In the genomic region with DNA sequence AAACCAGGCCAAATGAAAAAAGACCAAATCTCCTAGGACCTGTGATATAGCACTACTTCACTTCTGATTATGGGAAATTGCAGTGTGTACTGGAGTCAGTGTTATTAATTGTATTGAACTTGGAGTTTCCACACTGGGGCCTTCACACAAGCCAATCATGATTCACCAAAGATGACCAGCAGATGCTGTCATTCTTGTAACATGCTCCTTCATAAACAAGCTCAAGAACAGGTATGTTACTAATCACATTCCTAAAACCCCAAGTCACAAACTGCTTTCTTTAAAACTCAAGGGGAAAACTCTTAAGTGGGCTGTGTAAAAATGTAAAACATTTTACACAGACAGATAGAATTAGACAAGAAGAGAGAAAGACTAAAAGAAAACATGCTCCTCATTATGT, we compare ENCODE assay signal across 22 cellular contexts. TPM values are rescaled to one million over a fixed set of nuclear protein-coding genes. Genes with fewer than 3 reads are reported as not detected.
DNase-seq lines count a peak whose midpoint lies in the region; ATAC-seq and TF ChIP-seq lines count a peak whose summit lies in the region.
"Had no signal": no experiment of that assay in that cellular context is flagged by ENCODE, and none has a peak within 500 bp of the region (broad histone marks: within the 10 kb centered on the region; RNA-seq: fewer than 3 reads in every experiment).

No MANE protein-coding gene starts in this region.

- peaks cover 3% of the 10 kb centered on the region for H3K4me1 Mint-ChIP-seq in T-helper 17 cell
- H3K4me1 Mint-ChIP-seq: activated B cell treated with CpG ODN at 0.5 μM for 24 hours; activated CD4-positive, alpha-beta memory T cell treated with anti-CD3 and anti-CD28 coated beads, Interleukin-2, amount 10 ng/mL, durations not matched to agents 7 days and 5 days had no signal

- H3K27ac ChIP-seq in brain microvascular endothelial cell: no peak overlapping the region
- H3K27ac ChIP-seq: coronary artery had no signal

- H3K27me3 ChIP-seq in brain microvascular endothelial cell (replicated peaks): no peaks in the 10 kb centered on the region
- H3K27me3 ChIP-seq in kidney epithelial cell (ENCODE audit: control insufficient read depth, insufficient read depth, low read length): no peaks in the 10 kb centered on the region

- peaks cover 2% of the 10 kb centered on the region for H3K36me3 Mint-ChIP-seq in T-helper 17 cell (ENCODE audit: low read depth)

- CTCF ChIA-PET in AG04449 (lab: Yijun Ruan, JAX): interaction anchor here (1.2 to 22.5 kb wide), 4 partner anchors 11 to 99 kb away, joined by 4 to 748 read pairs (median 398); no protein-coding TSS in a partner anchor

- no peak overlapping the region for H3K4me3 ChIP-seq in AG04449 (ENCODE audit: low read depth, low read length)
- no peak overlapping the region for H3K4me3 ChIP-seq in brain microvascular endothelial cell (ENCODE audit: low read depth, low read length)
- H3K4me3 ChIP-seq in kidney epithelial cell (ENCODE audit: low read depth, low read length): no peak overlapping the region
- H3K4me3 ChIP-seq: coronary artery had no signal

- no peak for ATAC-seq in T-helper 17 cell

- no peaks in the 10 kb centered on the region for H3K36me3 ChIP-seq in brain microvascular endothelial cell (replicated peaks)
- H3K36me3 ChIP-seq in kidney epithelial cell (ENCODE audit: control insufficient read depth, insufficient read depth, low read length): no peaks in the 10 kb centered on the region

- POLR2A ChIA-PET in AG04449 (lab: Yijun Ruan, JAX): no interaction called here

- DNase-seq in AG04449 (ENCODE audit: low read depth, low spot score) (peak; percentile 45), HPDE6-E6E7 (ENCODE audit: extremely low spot score) (peak; percentile 69), brain microvascular endothelial cell (peak; percentile 28), kidney epithelial cell (ENCODE audit: low read depth) (peak; percentile 50), T-helper 17 cell (no peak), iPS-NIHi7 (ENCODE audit: extremely low spot score) (no peak), T-helper 2 cell (no peak)
- DNase-seq in stimulated activated CD4-positive, alpha-beta T cell treated with anti-CD3 and anti-CD28 coated beads, Interleukin-4, amount 100 ng/mL, for 24 hours: no peak
- DNase-seq: activated B cell treated with CpG ODN at 0.5 μM for 24 hours; activated CD4-positive, alpha-beta memory T cell treated with anti-CD3 and anti-CD28 coated beads, Interleukin-2, amount 10 ng/mL, durations not matched to agents 7 days and 5 days; activated naive CD4-positive, alpha-beta T cell treated with Interleukin-2 at 50 U/mL for 16 hours; CD4-positive, CD25-positive, alpha-beta regulatory T cell; hippocampal formation; islet precursor cell; Karpas-422; NCI-H1105 treated with DMSO at 0.1 percent for 48 hours; NCI-H524; nucleus accumbens; SK-N-SH; stimulated activated CD8-positive, alpha-beta memory T cell treated with anti-CD3 and anti-CD28 coated beads, Interleukin-4, amount 100 ng/mL, for 48 hours; T-helper 9 cell had no signal

- no peak overlapping the region for H3K27ac Mint-ChIP-seq in T-helper 17 cell
- H3K27ac Mint-ChIP-seq: activated B cell treated with CpG ODN at 0.5 μM for 24 hours; activated CD4-positive, alpha-beta memory T cell treated with anti-CD3 and anti-CD28 coated beads, Interleukin-2, amount 10 ng/mL, durations not matched to agents 7 days and 5 days; CD4-positive, CD25-positive, alpha-beta regulatory T cell had no signal

- H3K4me3 Mint-ChIP-seq in T-helper 17 cell: no peak overlapping the region
- H3K4me3 Mint-ChIP-seq: activated B cell treated with CpG ODN at 0.5 μM for 24 hours; activated CD4-positive, alpha-beta memory T cell treated with anti-CD3 and anti-CD28 coated beads, Interleukin-2, amount 10 ng/mL, durations not matched to agents 7 days and 5 days; CD4-positive, CD25-positive, alpha-beta regulatory T cell had no signal

- in situ Hi-C loops in brain microvascular endothelial cell (cut with HindIII; ENCODE audit: low pct_ligation_motif_present, low sequenced_read_pairs): no loop called here

- no peaks in the 10 kb centered on the region for H3K9me3 ChIP-seq in T-helper 17 cell (ENCODE audit: control insufficient read depth, low read length, poor library complexity, severe bottlenecking)
- H3K9me3 ChIP-seq: SK-N-SH had no signal

- TF ChIP-seq CTCF in AG04449 (IDR thresholded peaks at IDR 0.05; ENCODE audit: insufficient read depth, low read length, missing control alignments) (no peak), brain microvascular endothelial cell (IDR thresholded peaks at IDR 0.05; ENCODE audit: low read depth, low read length, missing control alignments) (no peak), kidney epithelial cell (IDR thresholded peaks at IDR 0.05; ENCODE audit: insufficient read depth, low read length, poor library complexity, severe bottlenecking) (no peak)

- H3K27me3 Mint-ChIP-seq in T-helper 17 cell: peaks cover 5% of the 10 kb centered on the region

RNA-seq across cellular contexts. Expression of gene KLHL3, which starts 5.6 kb away (rescaled TPM):
- total RNA-seq in kidney epithelial cell: 1.6 and 2.8 TPM in 2 replicates
- 10 to 100 TPM; 17.5 to 24.6 TPM for total RNA-seq in T-helper 17 cell

RNA-seq across cellular contexts. Expression of gene HNRNPA0, which starts 23.8 kb away (rescaled TPM):
- total RNA-seq in kidney epithelial cell: 14.7 TPM in 2 replicates
- total RNA-seq in T-helper 17 cell: 10 to 100 TPM; 37.6 to 38.4 TPM

Comparison
In these comparisons a context has a peak if more than half of its experiments do, and no peak if none do; other contexts are left out.
1. DNase-seq: peak in AG04449 (single experiment), HPDE6-E6E7 (single experiment), brain microvascular endothelial cell (single experiment) and kidney epithelial cell (single experiment); none in T-helper 17 cell (0 of 3), stimulated activated CD4-positive, alpha-beta T cell treated with anti-CD3 and anti-CD28 coated beads, Interleukin-4, amount 100 ng/mL, for 24 hours (single experiment), iPS-NIHi7 (single experiment) and T-helper 2 cell (0 of 5).